ENCODE assay signal across 8 cellular contexts in genomic region chr22:30304495-30305244, GRCh38. TPM values are rescaled to one million over a fixed set of nuclear protein-coding genes. Genes with fewer than 3 reads are reported as not detected.
A peak's percentile ranks its signal among the peaks of the same experiment; 100 is the strongest.
DNase-seq lines count a peak whose midpoint lies in the region; ATAC-seq and TF ChIP-seq lines count a peak whose summit lies in the region.

No MANE protein-coding gene starts in this region.

- H3K36me3 ChIP-seq in psoas muscle (ENCODE audit: insufficient read depth in 1 of 2, low read depth in 1 of 2) = no peaks in the 10 kb centered on the region

- H3K27ac ChIP-seq in psoas muscle = peak overlapping the region; percentile 30

- 69 to 78% (median 75%) methylated on average over 7 of the region's 7 CpGs for WGBS in psoas muscle, 3 donors

- H3K4me3 Mint-ChIP-seq in endothelial cell (ENCODE audit: unreplicated experiment) = peak overlapping the region; percentile 1

- DNase-seq in GF-D8 (lab: John Stamatoyannopoulos, UW) (peak; percentile 28), NCI-H69 (lab: John Stamatoyannopoulos, UW) (peak; percentile 46), endothelial cell (ENCODE audit: low spot score) (no peak), psoas muscle (no peak), NCI-H128 (lab: John Stamatoyannopoulos, UW; ENCODE audit: unreplicated experiment) (no peak), mesenteric fat pad (ENCODE audit: low spot score) (no peak), UCSD-AML1 (lab: John Stamatoyannopoulos, UW; ENCODE audit: unreplicated experiment) (no peak), ecto neural progenitor cell (ENCODE audit: low spot score) (no peak)

- H3K27ac Mint-ChIP-seq in endothelial cell (ENCODE audit: unreplicated experiment) = peak overlapping the region; percentile 70

- H3K27me3 ChIP-seq in psoas muscle (ENCODE audit: insufficient read depth in 3 of 3, low read length in 2 of 3) = no peaks in the 10 kb centered on the region

- peaks cover 10% of the 10 kb centered on the region for H3K36me3 Mint-ChIP-seq in endothelial cell (ENCODE audit: low read depth, unreplicated experiment)

- intact Hi-C loops in psoas muscle (cut with DNase I) = no loop called here

- no peak overlapping the region for H3K4me3 ChIP-seq in psoas muscle

- peaks cover 8% of the 10 kb centered on the region for H3K27me3 Mint-ChIP-seq in endothelial cell (ENCODE audit: unreplicated experiment)

- no peaks in the 10 kb centered on the region for H3K9me3 Mint-ChIP-seq in endothelial cell (ENCODE audit: unreplicated experiment)

- peaks cover 38% of the 10 kb centered on the region for H3K4me1 Mint-ChIP-seq in endothelial cell (ENCODE audit: unreplicated experiment)

- no peak for ATAC-seq in psoas muscle

- H3K4me1 ChIP-seq in psoas muscle = peaks cover 13% of the 10 kb centered on the region

- H3K9me3 ChIP-seq in psoas muscle = no peaks in the 10 kb centered on the region

- TF ChIP-seq CTCF in endothelial cell (IDR thresholded peaks at IDR 0.05; ENCODE audit: unreplicated experiment) (no peak), psoas muscle (IDR thresholded peaks at IDR 0.05) (no peak)

RNA-seq across cellular contexts. Expression of gene CASTOR1, which starts 15.4 kb away (rescaled TPM):
- total RNA-seq in endothelial cell (ENCODE audit: unreplicated experiment) = 17.2 TPM
- 1 to 10 TPM in 3 of 4 donors, under 1 TPM in 1; 0.44 to 4.8 (median 2.2) TPM for total RNA-seq in psoas muscle
- 1 to 10 TPM; 1.9 to 5.1 (median 2.9) TPM for polyA plus RNA-seq in psoas muscle
- total RNA-seq in mesenteric fat pad = 11.6 TPM

RNA-seq across cellular contexts. Expression of gene TBC1D10A, which starts 22.1 kb away (rescaled TPM):
- 7.9 TPM for total RNA-seq in endothelial cell (ENCODE audit: unreplicated experiment)
- total RNA-seq in psoas muscle = 1 to 10 TPM; 2.9 to 4.8 (median 3.3) TPM
- polyA plus RNA-seq in psoas muscle = 1 to 10 TPM; 2.2 to 4.2 (median 2.9) TPM
- 25.8 TPM for total RNA-seq in mesenteric fat pad

RNA-seq across cellular contexts. Expression of gene OSM, which starts 38.0 kb away (rescaled TPM):
- total RNA-seq in endothelial cell (ENCODE audit: unreplicated experiment) = not detected
- total RNA-seq in psoas muscle = under 1 TPM in 2 of 4 donors, not detected in 2; 0.38 to 0.39 TPM
- under 1 TPM in 2 of 3 donors, not detected in 1; 0.08 TPM for polyA plus RNA-seq in psoas muscle
- total RNA-seq in mesenteric fat pad = 8.0 TPM

RNA-seq across cellular contexts. Expression of gene SF3A1, which starts 52.0 kb away (rescaled TPM):
- 139 TPM for total RNA-seq in endothelial cell (ENCODE audit: unreplicated experiment)
- total RNA-seq in psoas muscle = 100 to 1,000 TPM; 107 to 146 (median 121) TPM
- 10 to 100 TPM; 21.6 to 35.5 (median 32.3) TPM for polyA plus RNA-seq in psoas muscle
- total RNA-seq in mesenteric fat pad = 119 TPM

RNA-seq across cellular contexts. Expression of gene CCDC157, which starts 52.1 kb away (rescaled TPM):
- 3.3 TPM for total RNA-seq in endothelial cell (ENCODE audit: unreplicated experiment)
- under 1 TPM; 0.17 to 0.88 (median 0.54) TPM for total RNA-seq in psoas muscle
- polyA plus RNA-seq in psoas muscle = 1 to 10 TPM; 1.4 to 2.6 (median 1.5) TPM
- 0.77 TPM for total RNA-seq in mesenteric fat pad

Comparison
In these comparisons a context has a peak if more than half of its experiments do, and no peak if none do; other contexts are left out.
1. DNase-seq: peak in GF-D8 (single experiment) and NCI-H69 (single experiment); none in endothelial cell (single experiment), psoas muscle (0 of 2), NCI-H128 (single experiment), mesenteric fat pad (single experiment), UCSD-AML1 (single experiment) and ecto neural progenitor cell (single experiment).